In the genomic region with DNA sequence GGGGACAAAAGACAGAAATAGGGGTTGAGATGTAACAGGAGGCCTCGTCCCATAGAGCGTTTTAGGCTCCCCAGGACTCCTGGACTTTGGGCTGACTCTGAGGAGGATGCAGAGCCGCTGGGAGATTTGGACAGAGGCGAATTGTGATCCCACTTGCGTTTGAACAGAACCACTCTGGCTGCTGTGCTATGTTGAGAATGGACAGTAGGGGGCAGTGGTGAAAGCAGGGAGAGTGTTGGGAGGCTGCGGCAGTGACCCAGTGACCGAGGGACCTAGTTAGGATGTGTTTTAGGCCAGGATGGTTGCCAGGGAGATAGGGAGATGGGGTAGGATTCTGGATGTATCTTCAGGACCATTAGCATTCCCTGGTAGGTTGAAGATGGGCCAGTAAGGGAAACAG, we compare ENCODE assay signal across 13 cellular contexts.
A peak's percentile ranks its signal among the peaks of the same experiment; 100 is the strongest.
DNase-seq lines count a peak whose midpoint lies in the region; ATAC-seq and TF ChIP-seq lines count a peak whose summit lies in the region.
"Had no signal": no experiment of that assay in that cellular context is flagged by ENCODE, and none has a peak within 500 bp of the region (broad histone marks: within the 10 kb centered on the region; RNA-seq: fewer than 3 reads in every experiment).

No MANE protein-coding gene starts in this region.

- no peaks in the 10 kb centered on the region for H4K20me1 ChIP-seq in OCI-LY7 (ENCODE audit: insufficient read depth, low read length)

- ATAC-seq in left ventricle myocardium superior (no peak), GM21528 (IDR thresholded peaks at IDR 0.05; ENCODE audit: low FRiP score, unreplicated experiment) (no peak), GM21423 (IDR thresholded peaks at IDR 0.05; ENCODE audit: unreplicated experiment) (no peak)
- ATAC-seq: body of pancreas had no signal

- H3K36me3 ChIP-seq in cardiac muscle cell (no peaks in the 10 kb centered on the region), OCI-LY7 (ENCODE audit: insufficient read depth, low read length) (no peaks in the 10 kb centered on the region), tibial artery (no peaks in the 10 kb centered on the region)
- H3K36me3 ChIP-seq: MG63 had no signal

- H3K9me2 ChIP-seq in OCI-LY7 (ENCODE audit: insufficient read depth, low read length), result no peaks in the 10 kb centered on the region

- DNase-seq in cardiac muscle cell (ENCODE audit: low read depth in 1 of 2, low spot score in 1 of 2) (peak in 1 of 2 donors; percentile 30), left ventricle myocardium superior (no peak), OCI-LY7 (ENCODE audit: low spot score) (no peak), fibroblast of pulmonary artery (ENCODE audit: low read depth) (no peak), tibial artery (no peak), DMS79 treated with DMSO at 0.1 percent for 48 hours (lab: John Stamatoyannopoulos, UW) (no peak)
- DNase-seq: activated CD4-positive, alpha-beta T cell treated with anti-CD3 and anti-CD28 coated beads, Interleukin-2, amount 50 U/mL, for 1 hour; body of pancreas; CD4-positive, alpha-beta T cell; MG63 had no signal

- no peaks in the 10 kb centered on the region for H3K4me1 ChIP-seq in cardiac muscle cell (ENCODE audit: low read depth)
- H3K4me1 ChIP-seq in OCI-LY7 (ENCODE audit: insufficient read depth, low read length, poor library complexity, severe bottlenecking), result no peaks in the 10 kb centered on the region
- peaks cover 0 to 7% (median 1%) of the 10 kb centered on the region in 4 donors for H3K4me1 ChIP-seq in tibial artery
- H3K4me1 ChIP-seq: body of pancreas, parathyroid adenoma had no signal

- no peaks in the 10 kb centered on the region for H3K27me3 ChIP-seq in cardiac muscle cell
- H3K27me3 ChIP-seq in tibial artery, result no peaks in the 10 kb centered on the region
- H3K27me3 ChIP-seq: body of pancreas, MG63 had no signal

- H3K27ac ChIP-seq in cardiac muscle cell (no peak overlapping the region), OCI-LY7 (ENCODE audit: low read depth, low read length, poor library complexity, severe bottlenecking) (no peak overlapping the region), tibial artery (peak overlapping the region in 1 of 2 donors; percentile 47)
- H3K27ac ChIP-seq: body of pancreas, parathyroid adenoma had no signal

- H3K4me2 ChIP-seq in OCI-LY7 (ENCODE audit: low read length), result no peak overlapping the region

- POLR2A ChIA-PET in OCI-LY7 (lab: Charles Lee), result no interaction called here

- CTCF ChIA-PET in OCI-LY7 (lab: Charles Lee; ENCODE audit: unreplicated experiment), result no interaction called here

- TF ChIP-seq CTCF in cardiac muscle cell (IDR thresholded peaks at IDR 0.05; ENCODE audit: low read depth, low read length), result peak; percentile 38
- peak; percentile 67 for TF ChIP-seq CTCF in OCI-LY7 (conservative IDR thresholded peaks at IDR 0.05; ENCODE audit: low read length)
- TF ChIP-seq CTCF in fibroblast of pulmonary artery (IDR thresholded peaks at IDR 0.05; ENCODE audit: low read length, missing control alignments), result peak; percentile 23
- TF ChIP-seq CTCF in tibial artery (IDR thresholded peaks at IDR 0.05), result peak; percentile 13 to 14

- intact Hi-C loops in left ventricle myocardium superior (cut with micrococcal nuclease) (no loop called here), OCI-LY7 (cut with micrococcal nuclease; ENCODE audit: unreplicated experiment) (no loop called here), tibial artery (cut with DNase I; ENCODE audit: low total_unique reads) (no loop called here)

- H3K79me2 ChIP-seq in OCI-LY7 (ENCODE audit: insufficient read depth, low read depth, low read length), result no peaks in the 10 kb centered on the region
- H3K79me2 ChIP-seq: parathyroid adenoma had no signal

- H3K9me3 ChIP-seq in cardiac muscle cell (ENCODE audit: low read depth), result no peaks in the 10 kb centered on the region
- no peaks in the 10 kb centered on the region for H3K9me3 ChIP-seq in OCI-LY7 (ENCODE audit: low read length)
- H3K9me3 ChIP-seq in tibial artery, result no peaks in the 10 kb centered on the region
- H3K9me3 ChIP-seq: body of pancreas, MG63 had no signal

- H3K4me3 ChIP-seq in cardiac muscle cell, result no peak overlapping the region
- H3K4me3 ChIP-seq in OCI-LY7 (ENCODE audit: low read depth, low read length, poor library complexity, severe bottlenecking), result no peak overlapping the region
- no peak overlapping the region for H3K4me3 ChIP-seq in fibroblast of pulmonary artery (replicated peaks; ENCODE audit: low read depth, low read length)
- no peak overlapping the region for H3K4me3 ChIP-seq in tibial artery
- H3K4me3 ChIP-seq: body of pancreas, MG63 had no signal

- BruUV-seq in OCI-LY7 (replicated peaks; lab: Mats Ljungman, UMichigan), result no TSS peak

- H2AFZ ChIP-seq in OCI-LY7 (ENCODE audit: low read length), result no peak overlapping the region
- H2AFZ ChIP-seq: parathyroid adenoma had no signal

Comparison
In these comparisons a context has a peak if more than half of its experiments do, and no peak if none do; other contexts are left out.
1. CTCF ChIP-seq: peak in every context shown above with its lines; median percentile 67 in OCI-LY7; 38 in cardiac muscle cell; 23 in fibroblast of pulmonary artery; 14 in tibial artery.